Comparison of ENCODE assay signal across 9 cellular contexts in genomic region chr9:79694676-79695400, GRCh38.
DNase-seq lines count a peak whose midpoint lies in the region; ATAC-seq and TF ChIP-seq lines count a peak whose summit lies in the region.
"Had no signal": no experiment of that assay in that cellular context is flagged by ENCODE, and none has a peak within 500 bp of the region (broad histone marks: within the 10 kb centered on the region; RNA-seq: fewer than 3 reads in every experiment).

No MANE protein-coding gene starts in this region.

- intact Hi-C loops in sciatic nerve (cut with DNase I) = no loop called here

- H3K27me3 ChIP-seq in mesenchymal stem cell (ENCODE audit: control insufficient read depth in 1 of 2, insufficient read depth in 1 of 2, low read length in 2 of 2) = no peaks in the 10 kb centered on the region

- H3K18ac ChIP-seq in mesenchymal stem cell (ENCODE audit: low read depth in 1 of 2, low read length in 2 of 2) = no peak overlapping the region

- DNase-seq in AG08396 (ENCODE audit: low spot score) (peak; percentile 61), HK-2 (ENCODE audit: unreplicated experiment) (peak; percentile 5), choroid plexus epithelial cell (ENCODE audit: low read depth) (peak; percentile 98), mesenchymal stem cell (peak; percentile 90), sciatic nerve (ENCODE audit: low spot score) (no peak), NCI-H345 (lab: John Stamatoyannopoulos, UW) (no peak), NCI-H1048 (lab: John Stamatoyannopoulos, UW) (no peak)
- DNase-seq: right cardiac atrium had no signal

- H2AFZ ChIP-seq in mesenchymal stem cell (ENCODE audit: low read depth, low read length) = no peak overlapping the region

- H3K9ac ChIP-seq in mesenchymal stem cell (ENCODE audit: low read length) = no peak overlapping the region

- H2AK5ac ChIP-seq in mesenchymal stem cell (ENCODE audit: low read length, severe bottlenecking) = peak overlapping the region; percentile 44

- no peak overlapping the region for H2BK120ac ChIP-seq in mesenchymal stem cell (ENCODE audit: low read depth, low read length)

- H4K8ac ChIP-seq in mesenchymal stem cell (ENCODE audit: low read length) = no peak overlapping the region

- H2BK15ac ChIP-seq in mesenchymal stem cell (ENCODE audit: low read depth, poor library complexity, severe bottlenecking) = no peak overlapping the region

- H3K9me3 ChIP-seq in mesenchymal stem cell (ENCODE audit: control insufficient read depth, low read length) = no peaks in the 10 kb centered on the region

- no peak overlapping the region for H3K23ac ChIP-seq in mesenchymal stem cell (ENCODE audit: low read length in 2 of 2)

- no peak overlapping the region for H2BK12ac ChIP-seq in mesenchymal stem cell (ENCODE audit: low read length in 2 of 2)

- no peak for ATAC-seq in sciatic nerve
- ATAC-seq in GM18868 (IDR thresholded peaks at IDR 0.05; ENCODE audit: unreplicated experiment) = no peak
- ATAC-seq: right cardiac atrium had no signal

- peak overlapping the region; percentile 38 for H3K4me2 ChIP-seq in mesenchymal stem cell (ENCODE audit: low read length, poor library complexity, severe bottlenecking)

- no peak for TF ChIP-seq CTCF in choroid plexus epithelial cell (conservative IDR thresholded peaks at IDR 0.05; ENCODE audit: low read depth, low read length)

- H3K4me1 ChIP-seq in mesenchymal stem cell (ENCODE audit: control insufficient read depth, insufficient read depth, low read depth, low read length) = peaks cover 11% of the 10 kb centered on the region

- H3K36me3 ChIP-seq in mesenchymal stem cell (ENCODE audit: control insufficient read depth in 1 of 2, insufficient read depth in 2 of 2, low read depth in 1 of 2, low read length in 2 of 2) = peaks cover 0 to 3% of the 10 kb centered on the region in 2 experiments

- peak overlapping the region; percentile 98 for H3K27ac ChIP-seq in mesenchymal stem cell (ENCODE audit: low read length, poor library complexity, severe bottlenecking)

- H3K14ac ChIP-seq in mesenchymal stem cell (ENCODE audit: low read length in 2 of 2) = no peak overlapping the region

- H3K4ac ChIP-seq in mesenchymal stem cell (ENCODE audit: low read depth in 1 of 2, low read length in 2 of 2) = no peak overlapping the region

- H3K79me1 ChIP-seq in mesenchymal stem cell (replicated peaks; ENCODE audit: low read length, poor library complexity, severe bottlenecking) = peaks cover 24% of the 10 kb centered on the region

- H2BK5ac ChIP-seq in mesenchymal stem cell (ENCODE audit: low read depth, low read length, poor library complexity, severe bottlenecking) = peak overlapping the region; percentile 63

- WGBS in mesenchymal stem cell = 8% methylated on average over 1 of the region's 1 CpG

- no peak overlapping the region for H4K91ac ChIP-seq in mesenchymal stem cell (ENCODE audit: low read length)

- H3K4me3 ChIP-seq in choroid plexus epithelial cell (ENCODE audit: low read depth, low read length) = no peak overlapping the region
- H3K4me3 ChIP-seq in mesenchymal stem cell (ENCODE audit: insufficient read depth in 1 of 2, low read depth in 1 of 2, low read length in 2 of 2) = no peak overlapping the region

Comparison
In these comparisons a context has a peak if more than half of its experiments do, and no peak if none do; other contexts are left out.
1. DNase-seq: peak in AG08396 (single experiment), HK-2 (single experiment), choroid plexus epithelial cell (single experiment) and mesenchymal stem cell (single experiment); none in sciatic nerve (single experiment), NCI-H345 (single experiment) and NCI-H1048 (single experiment).